Comparison of ENCODE assay signal across 27 cellular contexts in genomic region chr15:66963084-66963483, GRCh38.
DNase-seq lines count a peak whose midpoint lies in the region; ATAC-seq, FAIRE-seq and TF ChIP-seq lines count a peak whose summit lies in the region.
"Had no signal": no experiment of that assay in that cellular context is flagged by ENCODE, and none has a peak within 500 bp of the region (broad histone marks: within the 10 kb centered on the region; RNA-seq: fewer than 3 reads in every experiment).

No MANE protein-coding gene starts in this region.

- intact Hi-C loops in Right ventricle myocardium superior (cut with DNase I): no loop called here

- DNase-seq in coronary artery (ENCODE audit: low spot score) (peak; percentile 67), left lobe of liver (ENCODE audit: low spot score) (peak; percentile 27), mesenteric fat pad (ENCODE audit: low spot score) (peak; percentile 57), Right ventricle myocardium superior (no peak), urothelium cell line (ENCODE audit: low spot score) (no peak)
- DNase-seq in activated CD8-positive, alpha-beta memory T cell treated with anti-CD3 and anti-CD28 coated beads, Interleukin-2, amount 50 U/mL, for 48 hours: no peak
- DNase-seq: 8988T; ACHN; BE2C; C1 segment of cervical spinal cord; CD4-positive, alpha-beta memory T cell; CD4-positive, CD25-positive, alpha-beta regulatory T cell; CD8-positive, alpha-beta memory T cell; COR-L47; DMS 273 treated with DMSO at 0.1 percent for 48 hours; DMS153; DMS53; DMS79; DND-41; EL; GDM1 had no signal

- H3K27ac ChIP-seq in coronary artery: no peak overlapping the region
- H3K27ac ChIP-seq: BLaER1 had no signal

- ATAC-seq in left lobe of liver (no peak), Right ventricle myocardium superior (ENCODE audit: poor library complexity) (no peak), GM21515 (IDR thresholded peaks at IDR 0.05; ENCODE audit: unreplicated experiment) (no peak)
- ATAC-seq: GM12878 had no signal

- FAIRE-seq in urothelium cell line (lab: Jason Lieb, UNC): no peak
- FAIRE-seq: A204.1, GM12878, GM12892, GM18507 had no signal

- no peak for TF ChIP-seq CTCF in coronary artery (IDR thresholded peaks at IDR 0.05)

- H3K4me3 ChIP-seq in coronary artery: no peak overlapping the region
- H3K4me3 ChIP-seq: BLaER1, GM12878 had no signal

Comparison
In these comparisons a context has a peak if more than half of its experiments do, and no peak if none do; other contexts are left out.
1. DNase-seq: peak in coronary artery (single experiment), left lobe of liver (single experiment) and mesenteric fat pad (single experiment); none in Right ventricle myocardium superior (single experiment), activated CD8-positive, alpha-beta memory T cell treated with anti-CD3 and anti-CD28 coated beads, Interleukin-2, amount 50 U/mL, for 48 hours (single experiment) and urothelium cell line (single experiment).